Comparison of ENCODE assay signal across 31 cellular contexts in the genomic region with DNA sequence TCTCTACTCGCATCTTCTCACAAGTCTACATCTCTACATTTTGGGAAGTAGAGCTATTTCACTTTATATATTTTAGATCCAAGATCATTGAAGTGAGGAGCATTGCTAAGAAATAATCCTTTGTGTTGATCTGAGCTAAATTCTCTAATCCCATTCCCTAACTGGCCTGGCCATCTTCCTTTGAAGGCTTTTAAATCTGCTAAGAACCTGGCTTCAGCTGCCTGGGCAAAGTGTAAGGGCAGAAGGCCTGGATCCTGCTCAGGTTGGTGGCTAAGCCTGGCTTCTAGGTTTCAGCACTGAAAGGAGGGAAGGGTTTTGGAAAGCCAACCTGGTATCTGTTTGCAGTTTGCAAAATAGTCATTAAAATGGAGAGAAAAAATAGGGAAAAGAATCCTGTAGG.
"Had no signal": no experiment of that assay in that cellular context is flagged by ENCODE, and none has a peak within 500 bp of the region (broad histone marks: within the 10 kb centered on the region; RNA-seq: fewer than 3 reads in every experiment).

No MANE protein-coding gene starts in this region.

- H3K27me3 ChIP-seq: ascending aorta, cardiac muscle cell had no signal

- H3K36me3 ChIP-seq: ascending aorta, cardiac muscle cell had no signal

- DNase-seq: activated CD4-positive, alpha-beta memory T cell treated with anti-CD3 and anti-CD28 coated beads, Interleukin-2, amount 10 ng/mL, durations not matched to agents 7 days and 5 days; activated CD4-positive, alpha-beta T cell treated with anti-CD3 and anti-CD28 coated beads for 1 hour; activated CD4-positive, alpha-beta T cell treated with anti-CD3 and anti-CD28 coated beads for 36 hours; activated CD4-positive, alpha-beta T cell treated with anti-CD3 and anti-CD28 coated beads for 48 hours; activated CD4-positive, alpha-beta T cell treated with anti-CD3 and anti-CD28 coated beads, Interleukin-2, amount 10 ng/mL, durations not matched to agents 7 days and 5 days; activated CD4-positive, alpha-beta T cell treated with anti-CD3 and anti-CD28 coated beads, Interleukin-2, amount 50 U/mL, for 48 hours; activated CD4-positive, CD25-positive, alpha-beta regulatory T cell; activated CD8-positive, alpha-beta memory T cell treated with anti-CD3 and anti-CD28 coated beads for 24 hours; activated CD8-positive, alpha-beta memory T cell treated with anti-CD3 and anti-CD28 coated beads, Interleukin-2, amount 10 ng/mL, durations not matched to agents 7 days and 5 days; activated CD8-positive, alpha-beta memory T cell treated with anti-CD3 and anti-CD28 coated beads, Interleukin-2, amount 50 U/mL, for 48 hours; activated CD8-positive, alpha-beta T cell treated with anti-CD3 and anti-CD28 coated beads, Interleukin-2, amount 10 ng/mL, durations not matched to agents 7 days and 5 days; activated effector memory CD4-positive, alpha-beta T cell treated with Interleukin-2 at 50 U/mL for 16 hours; activated gamma-delta T cell; activated naive CD4-positive, alpha-beta T cell treated with anti-CD3 and anti-CD28 coated beads, Interleukin-2, amount 10 ng/mL, durations not matched to agents 7 days and 5 days; activated naive CD4-positive, alpha-beta T cell treated with Interleukin-2 at 50 U/mL for 16 hours; activated naive CD8-positive, alpha-beta T cell treated with anti-CD3 and anti-CD28 coated beads, Interleukin-2, amount 10 ng/mL, durations not matched to agents 7 days and 5 days; activated naive CD8-positive, alpha-beta T cell treated with anti-CD3 and anti-CD28 coated beads, Interleukin-2, amount 50 U/mL, for 24 hours; activated T-cell treated with anti-CD3 and anti-CD28 coated beads, Interleukin-2, amount 50 U/mL, for 24 hours; activated T-cell treated with anti-CD3 and anti-CD28 coated beads, Interleukin-2, amount 50 U/mL, for 48 hours; amygdala; anterior cingulate cortex; caudate nucleus; cerebellar nuclear complex; T-helper 1 cell; T-helper 2 cell; T-helper 9 cell had no signal

- H3K9me3 ChIP-seq: ascending aorta had no signal

- H3K27ac ChIP-seq: ascending aorta, cardiac muscle cell, VCaP had no signal

- FAIRE-seq: bronchial epithelial cell, TTC549 had no signal

- H3K4me3 ChIP-seq: ascending aorta, cardiac muscle cell had no signal

- H3K4me1 ChIP-seq: ascending aorta had no signal
